ENCODE assay signal across 10 cellular contexts in genomic region chr19:55036058-55036457, GRCh38. TPM values are rescaled to one million over a fixed set of nuclear protein-coding genes. Genes with fewer than 3 reads are reported as not detected.
"Had no signal": no experiment of that assay in that cellular context is flagged by ENCODE, and none has a peak within 500 bp of the region (broad histone marks: within the 10 kb centered on the region; RNA-seq: fewer than 3 reads in every experiment).

No MANE protein-coding gene starts in this region.

- FAIRE-seq: HepG2 had no signal

- H3K4me1 Mint-ChIP-seq: IgD-negative memory B cell had no signal

- H3K27me3 Mint-ChIP-seq: IgD-negative memory B cell had no signal

- H3K27ac Mint-ChIP-seq: IgD-negative memory B cell had no signal

- ATAC-seq: HCT116, HepG2 had no signal

- H3K9me3 ChIP-seq: HAP-1 had no signal

- H2AFZ ChIP-seq: GM23248 had no signal

- H3K4me1 ChIP-seq: HAP-1 had no signal

- H3K4me3 Mint-ChIP-seq: IgD-negative memory B cell had no signal

- DNase-seq: GM23248, GOT3, H7, KG1 had no signal

- H3K27ac ChIP-seq: GM23248, HL-60 had no signal

- H3K9ac ChIP-seq: GM23248 had no signal

- H3K9me3 Mint-ChIP-seq: IgD-negative memory B cell had no signal

- H3K4me3 ChIP-seq: GM23248, HAP-1 had no signal

RNA-seq across cellular contexts. Expression of gene GP6, which starts 2.0 kb away (rescaled TPM):
- total RNA-seq: GM23248, H4, H7, HepG2 had no signal
- polyA plus RNA-seq: GM23248 had no signal
